1 cellular context compared by ENCODE assay signal in the genomic region with DNA sequence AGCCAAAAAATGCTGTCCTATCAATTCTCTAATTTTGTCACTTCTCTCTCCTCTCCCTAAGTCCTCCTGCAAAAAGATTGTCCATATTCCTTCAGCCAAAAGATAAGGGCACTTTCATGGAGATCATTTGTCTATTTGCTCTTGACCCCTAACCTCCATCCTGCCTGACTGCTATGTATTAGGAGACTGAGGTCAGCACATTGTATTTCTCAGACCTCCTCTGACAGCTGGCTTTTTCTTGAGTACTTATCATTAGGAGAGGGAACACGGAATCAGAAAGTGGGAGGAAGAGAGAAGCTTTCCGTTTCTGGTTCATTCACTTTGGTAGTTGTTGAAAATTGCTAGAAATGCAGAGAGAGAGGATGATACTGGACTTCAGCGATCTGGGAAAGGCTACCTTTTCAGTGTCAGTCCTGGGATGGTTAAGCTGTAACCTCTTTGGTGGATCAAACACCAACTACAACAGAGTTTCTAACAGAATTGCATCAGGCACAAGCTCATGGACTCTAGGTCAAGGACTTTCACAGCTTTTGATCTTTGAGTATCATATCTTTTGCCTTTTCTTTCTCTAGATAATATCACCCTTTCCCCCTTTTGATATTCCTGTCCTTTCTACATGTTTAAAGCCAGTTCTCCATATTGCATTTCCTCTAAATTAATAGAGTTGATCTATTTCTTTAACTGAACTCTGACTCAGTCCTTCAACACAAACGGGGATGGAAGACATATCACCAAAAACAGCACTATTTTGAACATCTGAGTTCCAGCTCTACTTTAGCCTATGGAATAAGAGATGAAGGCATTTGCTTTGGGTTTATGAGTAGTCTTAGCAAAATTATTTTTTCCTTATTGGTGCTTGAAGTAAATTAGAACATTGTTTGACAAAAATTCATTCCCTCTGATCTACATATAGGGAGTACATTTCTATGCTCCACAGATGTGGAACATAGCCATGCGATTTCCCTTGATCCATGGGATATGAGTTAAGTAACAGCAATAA.
TF ChIP-seq lines count a peak whose summit lies in the region.

No MANE protein-coding gene starts in this region.

TF ChIP-seq in HepG2, 621 proteins besides CTCF, POLR2A, EP300 and RAD21 (continued from another document and continues in another):
- TF ChIP-seq, protein P1, sequence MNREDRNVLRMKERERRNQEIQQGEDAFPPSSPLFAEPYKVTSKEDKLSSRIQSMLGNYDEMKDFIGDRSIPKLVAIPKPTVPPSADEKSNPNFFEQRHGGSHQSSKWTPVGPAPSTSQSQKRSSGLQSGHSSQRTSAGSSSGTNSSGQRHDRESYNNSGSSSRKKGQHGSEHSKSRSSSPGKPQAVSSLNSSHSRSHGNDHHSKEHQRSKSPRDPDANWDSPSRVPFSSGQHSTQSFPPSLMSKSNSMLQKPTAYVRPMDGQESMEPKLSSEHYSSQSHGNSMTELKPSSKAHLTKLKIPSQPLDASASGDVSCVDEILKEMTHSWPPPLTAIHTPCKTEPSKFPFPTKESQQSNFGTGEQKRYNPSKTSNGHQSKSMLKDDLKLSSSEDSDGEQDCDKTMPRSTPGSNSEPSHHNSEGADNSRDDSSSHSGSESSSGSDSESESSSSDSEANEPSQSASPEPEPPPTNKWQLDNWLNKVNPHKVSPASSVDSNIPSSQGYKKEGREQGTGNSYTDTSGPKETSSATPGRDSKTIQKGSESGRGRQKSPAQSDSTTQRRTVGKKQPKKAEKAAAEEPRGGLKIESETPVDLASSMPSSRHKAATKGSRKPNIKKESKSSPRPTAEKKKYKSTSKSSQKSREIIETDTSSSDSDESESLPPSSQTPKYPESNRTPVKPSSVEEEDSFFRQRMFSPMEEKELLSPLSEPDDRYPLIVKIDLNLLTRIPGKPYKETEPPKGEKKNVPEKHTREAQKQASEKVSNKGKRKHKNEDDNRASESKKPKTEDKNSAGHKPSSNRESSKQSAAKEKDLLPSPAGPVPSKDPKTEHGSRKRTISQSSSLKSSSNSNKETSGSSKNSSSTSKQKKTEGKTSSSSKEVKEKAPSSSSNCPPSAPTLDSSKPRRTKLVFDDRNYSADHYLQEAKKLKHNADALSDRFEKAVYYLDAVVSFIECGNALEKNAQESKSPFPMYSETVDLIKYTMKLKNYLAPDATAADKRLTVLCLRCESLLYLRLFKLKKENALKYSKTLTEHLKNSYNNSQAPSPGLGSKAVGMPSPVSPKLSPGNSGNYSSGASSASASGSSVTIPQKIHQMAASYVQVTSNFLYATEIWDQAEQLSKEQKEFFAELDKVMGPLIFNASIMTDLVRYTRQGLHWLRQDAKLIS (CRISPR knock-in tag; IDR thresholded peaks at IDR 0.05): no peak
- TF ChIP-seq ZNF572 (CRISPR knock-in tag; IDR thresholded peaks at IDR 0.05) (no peak), PTBP1 (IDR thresholded peaks at IDR 0.05; ENCODE audit: low read depth, low read length, poor library complexity, severe bottlenecking) (no peak), ZSCAN31 (CRISPR knock-in tag; IDR thresholded peaks at IDR 0.05; ENCODE audit: low read depth) (0 out of 2 replicates have a peak, but pooled peaks have one; percentile 41), MXD1 (CRISPR knock-in tag; IDR thresholded peaks at IDR 0.05) (no peak), ZNF724P (CRISPR knock-in tag; IDR thresholded peaks at IDR 0.05; ENCODE audit: borderline replicate concordance) (no peak), KLF15 (CRISPR knock-in tag; IDR thresholded peaks at IDR 0.05; ENCODE audit: borderline replicate concordance) (no peak), REPIN1 (CRISPR knock-in tag; IDR thresholded peaks at IDR 0.05; ENCODE audit: borderline replicate concordance, low read depth) (peak; percentile 76; the same call in 1 of the 2 replicates), SMAD9 (CRISPR knock-in tag; IDR thresholded peaks at IDR 0.05) (no peak), ZNF331 (CRISPR knock-in tag; IDR thresholded peaks at IDR 0.05) (peak; percentile 62; the same call in 1 of the 2 replicates), TBX3 (IDR thresholded peaks at IDR 0.05; ENCODE audit: borderline replicate concordance) (peak; percentile 56; the same call in 1 of the 2 replicates), MLXIP (CRISPR knock-in tag; IDR thresholded peaks at IDR 0.05; ENCODE audit: borderline replicate concordance) (no peak), ZNF256 (CRISPR knock-in tag; conservative IDR thresholded peaks at IDR 0.05) (no peak), ZNF737 (CRISPR knock-in tag; IDR thresholded peaks at IDR 0.05; ENCODE audit: borderline replicate concordance) (no peak), DPF2 (CRISPR knock-in tag; IDR thresholded peaks at IDR 0.05; ENCODE audit: borderline replicate concordance, low read depth) (peak; percentile 84), NR3C1 (CRISPR knock-in tag; IDR thresholded peaks at IDR 0.05) (no peak), REXO4 (CRISPR knock-in tag; IDR thresholded peaks at IDR 0.05; ENCODE audit: borderline replicate concordance) (no peak), ZNF512B (CRISPR knock-in tag; IDR thresholded peaks at IDR 0.05; ENCODE audit: borderline replicate concordance) (0 out of 2 replicates have a peak, but pooled peaks have one; percentile 45), GATA4 (IDR thresholded peaks at IDR 0.05; ENCODE audit: borderline replicate concordance, low read depth) (peak; percentile 73; the same call in 1 of the 2 replicates), ZBED4 (CRISPR knock-in tag; IDR thresholded peaks at IDR 0.05; ENCODE audit: borderline replicate concordance) (no peak), GFI1 (CRISPR knock-in tag; IDR thresholded peaks at IDR 0.05; ENCODE audit: borderline replicate concordance) (0 out of 2 replicates have a peak, but pooled peaks have one; percentile 28), ZNF747 (CRISPR knock-in tag; IDR thresholded peaks at IDR 0.05; ENCODE audit: borderline replicate concordance) (peak; percentile 53; the same call in 1 of the 2 replicates), BCLAF1 (IDR thresholded peaks at IDR 0.05) (no peak), KAT7 (CRISPR knock-in tag; IDR thresholded peaks at IDR 0.05; ENCODE audit: borderline replicate concordance) (no peak)
- TF ChIP-seq, protein P2, sequence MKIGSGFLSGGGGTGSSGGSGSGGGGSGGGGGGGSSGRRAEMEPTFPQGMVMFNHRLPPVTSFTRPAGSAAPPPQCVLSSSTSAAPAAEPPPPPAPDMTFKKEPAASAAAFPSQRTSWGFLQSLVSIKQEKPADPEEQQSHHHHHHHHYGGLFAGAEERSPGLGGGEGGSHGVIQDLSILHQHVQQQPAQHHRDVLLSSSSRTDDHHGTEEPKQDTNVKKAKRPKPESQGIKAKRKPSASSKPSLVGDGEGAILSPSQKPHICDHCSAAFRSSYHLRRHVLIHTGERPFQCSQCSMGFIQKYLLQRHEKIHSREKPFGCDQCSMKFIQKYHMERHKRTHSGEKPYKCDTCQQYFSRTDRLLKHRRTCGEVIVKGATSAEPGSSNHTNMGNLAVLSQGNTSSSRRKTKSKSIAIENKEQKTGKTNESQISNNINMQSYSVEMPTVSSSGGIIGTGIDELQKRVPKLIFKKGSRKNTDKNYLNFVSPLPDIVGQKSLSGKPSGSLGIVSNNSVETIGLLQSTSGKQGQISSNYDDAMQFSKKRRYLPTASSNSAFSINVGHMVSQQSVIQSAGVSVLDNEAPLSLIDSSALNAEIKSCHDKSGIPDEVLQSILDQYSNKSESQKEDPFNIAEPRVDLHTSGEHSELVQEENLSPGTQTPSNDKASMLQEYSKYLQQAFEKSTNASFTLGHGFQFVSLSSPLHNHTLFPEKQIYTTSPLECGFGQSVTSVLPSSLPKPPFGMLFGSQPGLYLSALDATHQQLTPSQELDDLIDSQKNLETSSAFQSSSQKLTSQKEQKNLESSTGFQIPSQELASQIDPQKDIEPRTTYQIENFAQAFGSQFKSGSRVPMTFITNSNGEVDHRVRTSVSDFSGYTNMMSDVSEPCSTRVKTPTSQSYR (CRISPR knock-in tag; IDR thresholded peaks at IDR 0.05; ENCODE audit: borderline replicate concordance): no peak
- TF ChIP-seq, protein P3, sequence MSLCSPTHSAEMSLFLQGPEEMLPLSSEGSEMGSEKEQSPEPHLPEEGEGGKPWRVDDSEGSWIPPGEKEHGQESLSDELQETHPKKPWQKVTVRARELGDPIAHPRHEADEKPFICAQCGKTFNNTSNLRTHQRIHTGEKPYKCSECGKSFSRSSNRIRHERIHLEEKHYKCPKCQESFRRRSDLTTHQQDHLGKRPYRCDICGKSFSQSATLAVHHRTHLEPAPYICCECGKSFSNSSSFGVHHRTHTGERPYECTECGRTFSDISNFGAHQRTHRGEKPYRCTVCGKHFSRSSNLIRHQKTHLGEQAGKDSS (CRISPR knock-in tag; IDR thresholded peaks at IDR 0.05; ENCODE audit: borderline replicate concordance, low read depth): no peak
